Comparison of ENCODE assay signal across 1 cellular context in the genomic region with DNA sequence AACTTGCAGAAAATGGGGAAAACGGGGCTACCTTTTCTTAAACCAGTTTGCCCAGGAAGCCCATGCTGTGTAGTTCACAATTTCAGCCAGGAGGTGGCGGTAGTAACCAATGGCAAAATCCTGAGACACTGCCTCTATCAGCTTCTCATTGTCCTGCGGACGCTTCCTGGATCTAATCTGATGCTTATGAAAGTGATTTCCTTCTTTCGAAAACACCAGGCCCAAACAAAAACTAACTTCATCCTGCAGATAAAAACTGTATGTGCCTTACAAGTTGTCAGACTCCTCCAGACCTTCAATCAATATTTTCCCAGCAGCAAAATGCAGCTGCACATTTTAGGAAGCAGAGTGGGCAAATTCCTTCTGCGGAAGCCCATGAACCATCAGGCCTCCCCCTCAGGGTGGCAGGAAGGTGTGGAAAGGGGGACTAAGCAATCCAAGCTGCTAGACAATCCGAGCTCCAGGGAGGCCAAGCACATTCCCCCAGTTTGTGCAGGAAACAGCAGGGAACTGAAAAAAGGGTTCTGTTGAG.
TF ChIP-seq lines count a peak whose summit lies in the region.

No MANE protein-coding gene starts in this region.

TF ChIP-seq in GM23338, 12 proteins besides CTCF, POLR2A, EP300 and RAD21 (continued from another document):
- TF ChIP-seq, protein P1, sequence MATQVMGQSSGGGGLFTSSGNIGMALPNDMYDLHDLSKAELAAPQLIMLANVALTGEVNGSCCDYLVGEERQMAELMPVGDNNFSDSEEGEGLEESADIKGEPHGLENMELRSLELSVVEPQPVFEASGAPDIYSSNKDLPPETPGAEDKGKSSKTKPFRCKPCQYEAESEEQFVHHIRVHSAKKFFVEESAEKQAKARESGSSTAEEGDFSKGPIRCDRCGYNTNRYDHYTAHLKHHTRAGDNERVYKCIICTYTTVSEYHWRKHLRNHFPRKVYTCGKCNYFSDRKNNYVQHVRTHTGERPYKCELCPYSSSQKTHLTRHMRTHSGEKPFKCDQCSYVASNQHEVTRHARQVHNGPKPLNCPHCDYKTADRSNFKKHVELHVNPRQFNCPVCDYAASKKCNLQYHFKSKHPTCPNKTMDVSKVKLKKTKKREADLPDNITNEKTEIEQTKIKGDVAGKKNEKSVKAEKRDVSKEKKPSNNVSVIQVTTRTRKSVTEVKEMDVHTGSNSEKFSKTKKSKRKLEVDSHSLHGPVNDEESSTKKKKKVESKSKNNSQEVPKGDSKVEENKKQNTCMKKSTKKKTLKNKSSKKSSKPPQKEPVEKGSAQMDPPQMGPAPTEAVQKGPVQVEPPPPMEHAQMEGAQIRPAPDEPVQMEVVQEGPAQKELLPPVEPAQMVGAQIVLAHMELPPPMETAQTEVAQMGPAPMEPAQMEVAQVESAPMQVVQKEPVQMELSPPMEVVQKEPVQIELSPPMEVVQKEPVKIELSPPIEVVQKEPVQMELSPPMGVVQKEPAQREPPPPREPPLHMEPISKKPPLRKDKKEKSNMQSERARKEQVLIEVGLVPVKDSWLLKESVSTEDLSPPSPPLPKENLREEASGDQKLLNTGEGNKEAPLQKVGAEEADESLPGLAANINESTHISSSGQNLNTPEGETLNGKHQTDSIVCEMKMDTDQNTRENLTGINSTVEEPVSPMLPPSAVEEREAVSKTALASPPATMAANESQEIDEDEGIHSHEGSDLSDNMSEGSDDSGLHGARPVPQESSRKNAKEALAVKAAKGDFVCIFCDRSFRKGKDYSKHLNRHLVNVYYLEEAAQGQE (IDR thresholded peaks at IDR 0.05; ENCODE audit: unreplicated experiment), result no peak
- no peak for TF ChIP-seq EZH2 (IDR thresholded peaks at IDR 0.05; ENCODE audit: low read depth, unreplicated experiment)
- TF ChIP-seq STAT1 (IDR thresholded peaks at IDR 0.05; ENCODE audit: unreplicated experiment), result no peak
- TF ChIP-seq ZNF114 (CRISPR knock-in tag; IDR thresholded peaks at IDR 0.05), result no peak
- no peak for TF ChIP-seq JUNB (IDR thresholded peaks at IDR 0.05; ENCODE audit: unreplicated experiment)
